Comparison of ENCODE assay signal across 18 cellular contexts in genomic region chr10:130711072-130711471, GRCh38.
"Had no signal": no experiment of that assay in that cellular context is flagged by ENCODE, and none has a peak within 500 bp of the region (broad histone marks: within the 10 kb centered on the region; RNA-seq: fewer than 3 reads in every experiment).

No MANE protein-coding gene starts in this region.

- H3K4me2 ChIP-seq: hepatocyte had no signal

- H3K27me3 ChIP-seq: colonic mucosa, hepatocyte had no signal

- H3K36me3 ChIP-seq: colonic mucosa, esophagus squamous epithelium, tibial artery, upper lobe of right lung had no signal

- H3K4me1 ChIP-seq: colonic mucosa, esophagus squamous epithelium, tibial artery, upper lobe of right lung had no signal

- DNase-seq: colonic mucosa; dermis blood vessel endothelial cell; esophagus squamous epithelium; foreskin fibroblast; head of caudate nucleus; left colon; left ventricle myocardium superior; mesenchymal stem cell; midbrain; nephron progenitor cell; right cardiac atrium; small intestine; stimulated activated CD4-positive, alpha-beta T cell treated with anti-CD3 and anti-CD28 coated beads, Interleukin-2, amount 100 ng/mL, for 48 hours; stimulated activated naive CD4-positive, alpha-beta T cell treated with Interleukin-2 at 50 U/mL for 16 hours; upper lobe of right lung had no signal

- H3K27ac ChIP-seq: colonic mucosa, esophagus squamous epithelium, hepatocyte, tibial artery, upper lobe of right lung had no signal

- H3K4me1 Mint-ChIP-seq: nephron progenitor cell had no signal

- H2AFZ ChIP-seq: hepatocyte had no signal

- H3K4me3 ChIP-seq: colonic mucosa, esophagus squamous epithelium, hepatocyte, lung, tibial artery, upper lobe of right lung had no signal

- H3K4me3 Mint-ChIP-seq: nephron progenitor cell had no signal

- H3K27ac Mint-ChIP-seq: nephron progenitor cell had no signal

- H3K9me3 Mint-ChIP-seq: nephron progenitor cell had no signal

- ATAC-seq: left colon, left ventricle myocardium superior, right cardiac atrium, upper lobe of right lung had no signal

- H3K79me2 ChIP-seq: hepatocyte had no signal

- H3K9me3 ChIP-seq: colonic mucosa, tibial artery, upper lobe of right lung had no signal
